In the genomic region with DNA sequence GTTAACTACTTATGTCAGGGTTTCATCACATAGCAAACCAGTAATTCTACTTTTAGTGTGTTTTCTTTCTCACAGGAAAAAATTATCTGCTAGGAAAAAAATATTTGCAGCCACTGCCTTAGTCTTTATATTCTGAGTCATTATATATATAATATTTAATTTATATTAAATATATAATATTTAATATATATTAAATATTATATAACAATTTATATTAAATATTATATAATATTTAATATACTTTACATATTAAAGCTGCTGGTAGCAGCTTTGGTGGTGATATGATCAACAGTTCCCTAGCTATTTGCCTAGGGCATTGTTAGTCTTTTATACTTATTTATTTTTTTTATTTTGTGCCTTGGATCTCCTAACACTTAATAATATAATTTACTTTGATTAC, we compare ENCODE assay signal across 27 cellular contexts.
"Had no signal": no experiment of that assay in that cellular context is flagged by ENCODE, and none has a peak within 500 bp of the region (broad histone marks: within the 10 kb centered on the region; RNA-seq: fewer than 3 reads in every experiment).

No MANE protein-coding gene starts in this region.

- H3K27me3 ChIP-seq: MG63 had no signal

- H3K4me3 ChIP-seq: MG63 had no signal

- H3K27ac ChIP-seq: KMS-11 had no signal

- H3K36me3 ChIP-seq: MG63 had no signal

- H3K9ac ChIP-seq: KMS-11 had no signal

- H3K9me3 ChIP-seq: MG63 had no signal

- DNase-seq: Karpas-422, Kasumi-1, MG63, MM.1S, MV-4-11, NCI-H1048, NCI-H1092, NCI-H1092 treated with DMSO at 0.1 percent for 48 hours, NCI-H1105, NCI-H1436, NCI-H1436 treated with DMSO at 0.1 percent for 48 hours, NCI-H1694, NCI-H1694 treated with DMSO at 0.1 percent for 48 hours, NCI-H187, NCI-H187 treated with DMSO at 0.1 percent for 48 hours, NCI-H2029, NCI-H2029 treated with DMSO at 0.1 percent for 48 hours, NCI-H2107, NCI-H2171, NCI-H2171 treated with DMSO at 0.1 percent for 48 hours, NCI-H2227 treated with DMSO at 0.1 percent for 48 hours, NCI-H226, NCI-H345, NCI-H446, NCI-H446 treated with DMSO at 0.1 percent for 48 hours, NCI-H510A had no signal
